2 cellular contexts compared by ENCODE assay signal in genomic region chr12:131583085-131583712, GRCh38.
TF ChIP-seq lines count a peak whose summit lies in the region.

No MANE protein-coding gene starts in this region.

TF ChIP-seq in HepG2, 621 proteins besides CTCF, POLR2A, EP300 and RAD21 (continued from another document):
- TF ChIP-seq PAXIP1 (CRISPR knock-in tag; conservative IDR thresholded peaks at IDR 0.05): no peak
- no peak for TF ChIP-seq ZSCAN9 (CRISPR knock-in tag; IDR thresholded peaks at IDR 0.05; ENCODE audit: borderline replicate concordance)
- no peak for TF ChIP-seq HMG20B (CRISPR knock-in tag; conservative IDR thresholded peaks at IDR 0.05)
- TF ChIP-seq JDP2 (CRISPR knock-in tag; IDR thresholded peaks at IDR 0.05; ENCODE audit: borderline replicate concordance): no peak
- no peak for TF ChIP-seq AHDC1 (CRISPR knock-in tag; IDR thresholded peaks at IDR 0.05; ENCODE audit: borderline replicate concordance)
- no peak for TF ChIP-seq LBX2 (CRISPR knock-in tag; IDR thresholded peaks at IDR 0.05; ENCODE audit: borderline replicate concordance)
- TF ChIP-seq FOXO1 (CRISPR knock-in tag; IDR thresholded peaks at IDR 0.05): no peak
- TF ChIP-seq ZFP91 (CRISPR knock-in tag; IDR thresholded peaks at IDR 0.05; ENCODE audit: borderline replicate concordance): no peak
- TF ChIP-seq ZFY (CRISPR knock-in tag; IDR thresholded peaks at IDR 0.05): no peak
- TF ChIP-seq SAP130 (CRISPR knock-in tag; IDR thresholded peaks at IDR 0.05; ENCODE audit: low read depth): no peak
- no peak for TF ChIP-seq ATF7-NPFF (CRISPR knock-in tag; IDR thresholded peaks at IDR 0.05; ENCODE audit: low read depth)
- no peak for TF ChIP-seq DRAP1 (CRISPR knock-in tag; IDR thresholded peaks at IDR 0.05)
- no peak for TF ChIP-seq POLR2AphosphoS5 (IDR thresholded peaks at IDR 0.05; ENCODE audit: low read depth, low read length)
TF ChIP-seq in HepG2: peak in this region for 0.

TF ChIP-seq in SK-N-SH treated with all-trans-retinoic acid at 6 μM for 48 hours, 23 proteins besides CTCF, POLR2A, EP300 and RAD21 (continued from another document):
- TF ChIP-seq TSHZ2 (CRISPR knock-in tag; IDR thresholded peaks at IDR 0.05): peak; percentile 32; the same call in 1 of the 2 replicates
